Comparison of ENCODE assay signal across 8 cellular contexts in genomic region chr2:135531231-135532197, GRCh38.
DNase-seq lines count a peak whose midpoint lies in the region; ATAC-seq lines count a peak whose summit lies in the region.

Gene R3HDM1 (plus strand): TSS chr2:135531484. CDS start chr2:135604846, 73,362 bp downstream.

- no peaks in the 10 kb centered on the region for H3K9me3 Mint-ChIP-seq in central memory CD8-positive, alpha-beta T cell

- peak; percentile 97 for DNase-seq in AG20443 (ENCODE audit: low spot score)
- DNase-seq in NCI-H446 (lab: John Stamatoyannopoulos, UW), result peak; percentile 99 to 100
- DNase-seq in activated CD4-positive, CD25-positive, alpha-beta regulatory T cell treated with anti-CD3 and anti-CD28 coated beads, Interleukin-2, amount 50 U/mL, for 16 hours (ENCODE audit: low read depth, low spot score), result peak; percentile 91
- peak; percentile 86 to 96 for DNase-seq in central memory CD8-positive, alpha-beta T cell (ENCODE audit: low spot score in 2 of 2)
- DNase-seq in iris pigment epithelial cell (ENCODE audit: low read depth), result peak; percentile 100
- peak; percentile 88 to 94 for DNase-seq in stimulated activated CD4-positive, alpha-beta T cell treated with anti-CD3 and anti-CD28 coated beads, Interleukin-12 subunit alpha, Interleukin-12 subunit beta, amount 100 ng/mL, for 24 hours (ENCODE audit: low read depth in 2 of 2)

- no peak within 1 kb of the TSS for H3K27ac Mint-ChIP-seq in central memory CD8-positive, alpha-beta T cell (ENCODE audit: low read depth)

- peaks cover 6% of the 10 kb centered on the region for H3K4me1 Mint-ChIP-seq in central memory CD8-positive, alpha-beta T cell

- ATAC-seq in GM19025 (IDR thresholded peaks at IDR 0.05; ENCODE audit: low read depth, unreplicated experiment) (peak; percentile 76), HG03342 (IDR thresholded peaks at IDR 0.05; ENCODE audit: unreplicated experiment) (peak; percentile 78)
- peak; percentile 85 for ATAC-seq in central memory CD8-positive, alpha-beta T cell (replicated peaks; ENCODE audit: extremely low read depth, poor library complexity, severe bottlenecking)

- H3K27me3 Mint-ChIP-seq in central memory CD8-positive, alpha-beta T cell, result no peaks in the 10 kb centered on the region

- no peak within 1 kb of the TSS for H3K4me3 Mint-ChIP-seq in central memory CD8-positive, alpha-beta T cell

- no peaks in the 10 kb centered on the region for H3K36me3 Mint-ChIP-seq in central memory CD8-positive, alpha-beta T cell (ENCODE audit: insufficient read depth)

Comparison
In these comparisons a context has a peak if more than half of its experiments do, and no peak if none do; other contexts are left out.
1. Peak in every context shown above with its lines: DNase-seq and ATAC-seq.